In the genomic region with DNA sequence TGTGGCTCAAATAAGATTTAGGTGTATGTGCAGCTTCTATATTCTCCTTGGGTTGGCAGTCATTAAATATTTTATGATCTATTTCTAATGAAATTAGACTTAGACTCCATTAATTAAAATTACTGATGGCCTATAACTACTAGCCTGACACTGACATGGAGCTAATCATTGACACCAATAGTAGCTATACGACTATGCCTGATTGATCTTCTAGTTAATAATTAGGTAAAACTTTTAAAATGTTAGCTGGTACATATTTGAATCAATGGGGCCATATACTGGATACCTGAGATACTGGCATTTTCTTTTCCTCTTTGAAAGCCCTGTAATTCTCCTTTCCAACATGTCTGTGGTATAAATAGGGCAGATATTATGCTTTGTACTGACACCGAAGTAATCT, we compare ENCODE assay signal across 18 cellular contexts. TPM values are rescaled to one million over a fixed set of nuclear protein-coding genes. Genes with fewer than 3 reads are reported as not detected.
A peak's percentile ranks its signal among the peaks of the same experiment; 100 is the strongest.
DNase-seq lines count a peak whose midpoint lies in the region; ATAC-seq and TF ChIP-seq lines count a peak whose summit lies in the region.
"Had no signal": no experiment of that assay in that cellular context is flagged by ENCODE, and none has a peak within 500 bp of the region (broad histone marks: within the 10 kb centered on the region; RNA-seq: fewer than 3 reads in every experiment).

No MANE protein-coding gene starts in this region.

- DNase-seq in vagina (ENCODE audit: extremely low spot score in 2 of 2) (no peak), type B pancreatic cell (ENCODE audit: extremely low spot score, unreplicated experiment) (no peak), WERI-Rb-1 (no peak)
- DNase-seq: 8988T, AML-193, DMS 273 treated with DMSO at 0.1 percent for 48 hours, KG1 had no signal

- no peaks in the 10 kb centered on the region for H3K36me3 Mint-ChIP-seq in type B pancreatic cell

- H3K27ac ChIP-seq in vagina (no peak overlapping the region), WERI-Rb-1 (no peak overlapping the region)
- H3K27ac ChIP-seq: BLaER1 had no signal

- H3K4me3 ChIP-seq in vagina = no peak overlapping the region
- H3K4me3 ChIP-seq in WERI-Rb-1 (ENCODE audit: low read depth, low read length) = no peak overlapping the region
- H3K4me3 ChIP-seq: BLaER1, HAP-1 had no signal

- TF ChIP-seq POLR2A in vagina (IDR thresholded peaks at IDR 0.05) = no peak

- no peaks in the 10 kb centered on the region for H3K9me3 Mint-ChIP-seq in type B pancreatic cell
- H3K9me3 Mint-ChIP-seq: IgD-negative memory B cell had no signal

- H3K36me3 ChIP-seq in vagina (no peaks in the 10 kb centered on the region), WERI-Rb-1 (no peaks in the 10 kb centered on the region)
- H3K36me3 ChIP-seq: BLaER1, HAP-1 had no signal

- H3K27me3 Mint-ChIP-seq in type B pancreatic cell = no peaks in the 10 kb centered on the region
- H3K27me3 Mint-ChIP-seq: IgD-negative memory B cell had no signal

- H3K4me1 ChIP-seq in vagina = no peaks in the 10 kb centered on the region
- H3K4me1 ChIP-seq: BLaER1, HAP-1 had no signal

- no peak overlapping the region for H3K27ac Mint-ChIP-seq in type B pancreatic cell
- H3K27ac Mint-ChIP-seq: IgD-negative memory B cell had no signal

- H3K27me3 ChIP-seq in vagina (no peaks in the 10 kb centered on the region), WERI-Rb-1 (ENCODE audit: insufficient read depth, low read depth, severe bottlenecking) (no peaks in the 10 kb centered on the region)
- H3K27me3 ChIP-seq: BLaER1 had no signal

- H3K4me3 Mint-ChIP-seq in type B pancreatic cell = no peak overlapping the region
- H3K4me3 Mint-ChIP-seq: IgD-negative memory B cell had no signal

- ATAC-seq in GM18861 (IDR thresholded peaks at IDR 0.05; ENCODE audit: unreplicated experiment) (peak; percentile 98), GM21381 (IDR thresholded peaks at IDR 0.05; ENCODE audit: unreplicated experiment) (peak; percentile 69), HG02981 (IDR thresholded peaks at IDR 0.05; ENCODE audit: unreplicated experiment) (peak; percentile 85), HG03432 (IDR thresholded peaks at IDR 0.05; ENCODE audit: unreplicated experiment) (peak; percentile 56)

- H3K9me3 ChIP-seq in vagina (no peaks in the 10 kb centered on the region), WERI-Rb-1 (ENCODE audit: severe bottlenecking) (no peaks in the 10 kb centered on the region)
- H3K9me3 ChIP-seq: BLaER1, HAP-1 had no signal

- no peaks in the 10 kb centered on the region for H3K4me1 Mint-ChIP-seq in type B pancreatic cell (ENCODE audit: unreplicated experiment)
- H3K4me1 Mint-ChIP-seq: IgD-negative memory B cell had no signal

- intact Hi-C loops in vagina (cut with DNase I) = no loop called here

- TF ChIP-seq CTCF in vagina (IDR thresholded peaks at IDR 0.05) = no peak
- no peak for TF ChIP-seq CTCF in type B pancreatic cell (conservative IDR thresholded peaks at IDR 0.05)
- TF ChIP-seq CTCF in WERI-Rb-1 (IDR thresholded peaks at IDR 0.05; ENCODE audit: low read depth, low read length) = no peak

RNA-seq across cellular contexts. Expression of gene WEE2, which starts 14.4 kb away (rescaled TPM):
- total RNA-seq in vagina (not detected), type B pancreatic cell (ENCODE audit: low replicate concordance) (not detected in 2 replicates)
- total RNA-seq: Daoy, H1, LHCN-M2 had no signal

RNA-seq across cellular contexts. Expression of gene SSBP1, which starts 15.6 kb away (rescaled TPM):
- 74.4 TPM for total RNA-seq in vagina
- total RNA-seq in type B pancreatic cell (ENCODE audit: low replicate concordance) = 107 and 116 TPM in 2 replicates

RNA-seq across cellular contexts. Expression of gene DENND11, which starts 20.6 kb away (rescaled TPM):
- total RNA-seq in vagina = 21.1 TPM
- total RNA-seq in type B pancreatic cell (ENCODE audit: low replicate concordance) = 17.3 and 19.8 TPM in 2 replicates

RNA-seq across cellular contexts. Expression of gene TAS2R3, which starts 41.4 kb away (rescaled TPM):
- total RNA-seq in vagina (1.5 TPM), type B pancreatic cell (ENCODE audit: low replicate concordance) (1.2 and 3.2 TPM in 2 replicates)
- total RNA-seq: HT1080 had no signal

RNA-seq across cellular contexts. Expression of gene TAS2R4, which starts 53.9 kb away (rescaled TPM):
- 1.5 TPM for total RNA-seq in vagina
- 1.00 and 2.2 TPM in 2 replicates for total RNA-seq in type B pancreatic cell (ENCODE audit: low replicate concordance)
